In genomic region chr17:62525317-62525716, GRCh38 we compare ENCODE assay signal across 8 cellular contexts. TPM values are rescaled to one million over a fixed set of nuclear protein-coding genes. Genes with fewer than 3 reads are reported as not detected.
DNase-seq lines count a peak whose midpoint lies in the region; ATAC-seq and TF ChIP-seq lines count a peak whose summit lies in the region.
"Not testable (repeated sequence)": the region's sequence is repeated elsewhere in the genome, so short reads cannot be mapped to it uniquely, and the experiment has no call there.

No MANE protein-coding gene starts in this region.

- peak; percentile 44 for ATAC-seq in activated CD4-positive, alpha-beta T cell treated with anti-CD3 and anti-CD28 coated beads for 36 hours
- peak; percentile 43 for ATAC-seq in left lung

- not testable (repeated sequence) for H3K4me1 Mint-ChIP-seq in activated CD4-positive, alpha-beta T cell treated with anti-CD3 and anti-CD28 coated beads for 36 hours

- H3K4me3 ChIP-seq in cardiac fibroblast (replicated peaks in 1 of 2; ENCODE audit: low read depth in 2 of 2, low read length in 2 of 2); fibroblast of mammary gland (ENCODE audit: control insufficient read depth, low read depth, low read length); left lung: not testable (repeated sequence)

- not testable (repeated sequence) for H3K27me3 ChIP-seq in left lung

- not testable (repeated sequence) for H3K27me3 Mint-ChIP-seq in activated CD4-positive, alpha-beta T cell treated with anti-CD3 and anti-CD28 coated beads for 36 hours

- not testable (repeated sequence) for H3K9me3 ChIP-seq in left lung

- not testable (repeated sequence) for H3K4me1 ChIP-seq in left lung

- intact Hi-C loops in activated CD4-positive, alpha-beta T cell treated with anti-CD3 and anti-CD28 coated beads for 36 hours (cut with DNase I, micrococcal nuclease); left lung (cut with DNase I): not testable (repeated sequence)

- TF ChIP-seq CTCF in cardiac fibroblast (IDR thresholded peaks at IDR 0.05; ENCODE audit: low read depth, low read length); fibroblast of mammary gland (conservative IDR thresholded peaks at IDR 0.05; ENCODE audit: control insufficient read depth, insufficient read depth, low read depth, low read length); left lung (IDR thresholded peaks at IDR 0.05): not testable (repeated sequence)

- POLR2A ChIA-PET in activated CD4-positive, alpha-beta T cell treated with anti-CD3 and anti-CD28 coated beads for 36 hours (lab: Charles Lee) = not testable (repeated sequence)

- CTCF ChIA-PET in activated CD4-positive, alpha-beta T cell treated with anti-CD3 and anti-CD28 coated beads for 36 hours (lab: Charles Lee) = not testable (repeated sequence)

- not testable (repeated sequence) for H3K4me3 Mint-ChIP-seq in activated CD4-positive, alpha-beta T cell treated with anti-CD3 and anti-CD28 coated beads for 36 hours

- DNase-seq in Daoy (ENCODE audit: low read depth) (peak; percentile 4), HT1080 (ENCODE audit: low read depth) (peak; percentile 51), NCI-H226 (peak; percentile 45), cardiac fibroblast (ENCODE audit: low read depth in 2 of 2) (peak; percentile 42 to 81), fibroblast of mammary gland (ENCODE audit: low read depth) (peak; percentile 58), stromal cell of bone marrow (ENCODE audit: low read depth) (peak; percentile 6)
- DNase-seq in activated CD4-positive, alpha-beta T cell treated with anti-CD3 and anti-CD28 coated beads for 36 hours; left lung: not testable (repeated sequence)

- not testable (repeated sequence) for H3K27ac ChIP-seq in left lung

- H3K9me3 Mint-ChIP-seq in activated CD4-positive, alpha-beta T cell treated with anti-CD3 and anti-CD28 coated beads for 36 hours (ENCODE audit: low read depth) = not testable (repeated sequence)

- H3K36me3 Mint-ChIP-seq in activated CD4-positive, alpha-beta T cell treated with anti-CD3 and anti-CD28 coated beads for 36 hours (ENCODE audit: low read depth) = peaks cover 25% of the 10 kb centered on the region

- H3K27ac Mint-ChIP-seq in activated CD4-positive, alpha-beta T cell treated with anti-CD3 and anti-CD28 coated beads for 36 hours = not testable (repeated sequence)

- peaks cover 0 to 70% of the 10 kb centered on the region in 2 donors for H3K36me3 ChIP-seq in left lung

RNA-seq across cellular contexts. Expression of gene TLK2, which starts 46.7 kb away (rescaled TPM):
- 52.1 and 78.3 TPM in 2 replicates for total RNA-seq in Daoy (2014; rRNA removed; shearing (Covaris generic))
- 29.4 and 35.0 TPM in 2 replicates for total RNA-seq in HT1080 (2014; rRNA removed; shearing (Covaris generic))
- 23.1 and 33.7 TPM in 2 replicates for polyA plus RNA-seq in HT1080 (2015; cell fraction: cytosol; rRNA removed)
- polyA plus RNA-seq in HT1080 (2015; cell fraction: nucleus; rRNA removed) = 25.3 and 27.6 TPM in 2 replicates
- 10 to 100 TPM; 37.4 to 60.2 TPM for total RNA-seq in activated CD4-positive, alpha-beta T cell treated with anti-CD3 and anti-CD28 coated beads for 36 hours
- 10 to 100 TPM; 32.2 to 34.7 TPM for total RNA-seq in left lung
